Comparison of ENCODE assay signal across 1 cellular context in the genomic region with DNA sequence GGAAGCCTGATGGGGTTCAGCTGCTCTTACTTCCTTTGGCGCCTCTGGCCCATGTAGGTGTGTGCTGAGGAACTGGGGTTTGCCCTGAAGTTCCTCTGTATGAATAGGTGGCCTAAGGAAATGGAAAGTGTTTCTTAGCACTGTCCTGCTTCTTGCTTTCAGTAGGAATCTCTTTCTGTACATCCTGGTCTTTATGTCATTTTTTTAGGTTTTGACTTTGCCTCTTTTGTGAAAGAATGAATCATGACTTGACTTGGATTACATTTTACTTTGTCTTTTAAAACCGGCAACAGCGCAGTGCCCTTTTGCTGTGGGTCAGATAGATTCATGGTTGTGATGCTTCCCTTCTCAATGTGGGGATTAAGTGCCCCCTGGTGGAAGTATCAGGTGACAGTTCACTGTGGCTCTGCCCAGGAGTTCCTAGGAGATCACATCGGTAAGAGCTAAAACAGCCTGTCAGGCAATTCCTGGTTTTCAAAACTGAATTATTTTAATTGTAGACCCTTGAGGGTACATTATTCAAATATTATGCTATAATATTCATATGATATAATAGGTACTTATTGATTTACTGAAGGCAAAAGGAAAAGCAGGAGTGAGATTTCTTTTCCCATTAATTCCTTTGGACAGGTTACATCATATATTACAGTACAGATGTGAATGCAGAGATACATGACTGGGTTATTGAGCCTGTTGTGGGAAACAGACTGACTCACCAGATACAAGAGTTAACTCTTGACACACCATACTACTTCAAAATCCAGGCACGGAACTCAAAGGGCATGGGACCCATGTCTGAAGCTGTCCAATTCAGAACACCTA.
TF ChIP-seq lines count a peak whose summit lies in the region.

No MANE protein-coding gene starts in this region.

TF ChIP-seq in HCT116, 20 proteins besides CTCF, POLR2A, EP300 and RAD21 (continued from another document):
- TF ChIP-seq, protein P1, sequence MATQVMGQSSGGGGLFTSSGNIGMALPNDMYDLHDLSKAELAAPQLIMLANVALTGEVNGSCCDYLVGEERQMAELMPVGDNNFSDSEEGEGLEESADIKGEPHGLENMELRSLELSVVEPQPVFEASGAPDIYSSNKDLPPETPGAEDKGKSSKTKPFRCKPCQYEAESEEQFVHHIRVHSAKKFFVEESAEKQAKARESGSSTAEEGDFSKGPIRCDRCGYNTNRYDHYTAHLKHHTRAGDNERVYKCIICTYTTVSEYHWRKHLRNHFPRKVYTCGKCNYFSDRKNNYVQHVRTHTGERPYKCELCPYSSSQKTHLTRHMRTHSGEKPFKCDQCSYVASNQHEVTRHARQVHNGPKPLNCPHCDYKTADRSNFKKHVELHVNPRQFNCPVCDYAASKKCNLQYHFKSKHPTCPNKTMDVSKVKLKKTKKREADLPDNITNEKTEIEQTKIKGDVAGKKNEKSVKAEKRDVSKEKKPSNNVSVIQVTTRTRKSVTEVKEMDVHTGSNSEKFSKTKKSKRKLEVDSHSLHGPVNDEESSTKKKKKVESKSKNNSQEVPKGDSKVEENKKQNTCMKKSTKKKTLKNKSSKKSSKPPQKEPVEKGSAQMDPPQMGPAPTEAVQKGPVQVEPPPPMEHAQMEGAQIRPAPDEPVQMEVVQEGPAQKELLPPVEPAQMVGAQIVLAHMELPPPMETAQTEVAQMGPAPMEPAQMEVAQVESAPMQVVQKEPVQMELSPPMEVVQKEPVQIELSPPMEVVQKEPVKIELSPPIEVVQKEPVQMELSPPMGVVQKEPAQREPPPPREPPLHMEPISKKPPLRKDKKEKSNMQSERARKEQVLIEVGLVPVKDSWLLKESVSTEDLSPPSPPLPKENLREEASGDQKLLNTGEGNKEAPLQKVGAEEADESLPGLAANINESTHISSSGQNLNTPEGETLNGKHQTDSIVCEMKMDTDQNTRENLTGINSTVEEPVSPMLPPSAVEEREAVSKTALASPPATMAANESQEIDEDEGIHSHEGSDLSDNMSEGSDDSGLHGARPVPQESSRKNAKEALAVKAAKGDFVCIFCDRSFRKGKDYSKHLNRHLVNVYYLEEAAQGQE (IDR thresholded peaks at IDR 0.05; ENCODE audit: low read depth) = no peak
